1 cellular context compared by ENCODE assay signal in genomic region chr7:874036-874749, GRCh38.
TF ChIP-seq lines count a peak whose summit lies in the region.

No MANE protein-coding gene starts in this region.

TF ChIP-seq in K562, 482 proteins besides CTCF, POLR2A, EP300 and RAD21 (continued from another document):
- TF ChIP-seq, protein P1, sequence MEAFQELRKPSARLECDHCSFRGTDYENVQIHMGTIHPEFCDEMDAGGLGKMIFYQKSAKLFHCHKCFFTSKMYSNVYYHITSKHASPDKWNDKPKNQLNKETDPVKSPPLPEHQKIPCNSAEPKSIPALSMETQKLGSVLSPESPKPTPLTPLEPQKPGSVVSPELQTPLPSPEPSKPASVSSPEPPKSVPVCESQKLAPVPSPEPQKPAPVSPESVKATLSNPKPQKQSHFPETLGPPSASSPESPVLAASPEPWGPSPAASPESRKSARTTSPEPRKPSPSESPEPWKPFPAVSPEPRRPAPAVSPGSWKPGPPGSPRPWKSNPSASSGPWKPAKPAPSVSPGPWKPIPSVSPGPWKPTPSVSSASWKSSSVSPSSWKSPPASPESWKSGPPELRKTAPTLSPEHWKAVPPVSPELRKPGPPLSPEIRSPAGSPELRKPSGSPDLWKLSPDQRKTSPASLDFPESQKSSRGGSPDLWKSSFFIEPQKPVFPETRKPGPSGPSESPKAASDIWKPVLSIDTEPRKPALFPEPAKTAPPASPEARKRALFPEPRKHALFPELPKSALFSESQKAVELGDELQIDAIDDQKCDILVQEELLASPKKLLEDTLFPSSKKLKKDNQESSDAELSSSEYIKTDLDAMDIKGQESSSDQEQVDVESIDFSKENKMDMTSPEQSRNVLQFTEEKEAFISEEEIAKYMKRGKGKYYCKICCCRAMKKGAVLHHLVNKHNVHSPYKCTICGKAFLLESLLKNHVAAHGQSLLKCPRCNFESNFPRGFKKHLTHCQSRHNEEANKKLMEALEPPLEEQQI (IDR thresholded peaks at IDR 0.05), result no peak
- TF ChIP-seq MYNN (IDR thresholded peaks at IDR 0.05), result no peak
- TF ChIP-seq MYNN (CRISPR knock-in tag; IDR thresholded peaks at IDR 0.05), result no peak
- TF ChIP-seq ZBED1 (IDR thresholded peaks at IDR 0.05), result no peak
- TF ChIP-seq, protein P2, sequence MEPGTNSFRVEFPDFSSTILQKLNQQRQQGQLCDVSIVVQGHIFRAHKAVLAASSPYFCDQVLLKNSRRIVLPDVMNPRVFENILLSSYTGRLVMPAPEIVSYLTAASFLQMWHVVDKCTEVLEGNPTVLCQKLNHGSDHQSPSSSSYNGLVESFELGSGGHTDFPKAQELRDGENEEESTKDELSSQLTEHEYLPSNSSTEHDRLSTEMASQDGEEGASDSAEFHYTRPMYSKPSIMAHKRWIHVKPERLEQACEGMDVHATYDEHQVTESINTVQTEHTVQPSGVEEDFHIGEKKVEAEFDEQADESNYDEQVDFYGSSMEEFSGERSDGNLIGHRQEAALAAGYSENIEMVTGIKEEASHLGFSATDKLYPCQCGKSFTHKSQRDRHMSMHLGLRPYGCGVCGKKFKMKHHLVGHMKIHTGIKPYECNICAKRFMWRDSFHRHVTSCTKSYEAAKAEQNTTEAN (CRISPR knock-in tag; IDR thresholded peaks at IDR 0.05), result no peak
- no peak for TF ChIP-seq IRF2 (CRISPR knock-in tag; IDR thresholded peaks at IDR 0.05)
- TF ChIP-seq TAF9B (IDR thresholded peaks at IDR 0.05; ENCODE audit: partially characterized antibody), result peak; percentile 26
- TF ChIP-seq HNRNPLL (IDR thresholded peaks at IDR 0.05; ENCODE audit: low read depth, low read length, poor library complexity, severe bottlenecking), result no peak
- TF ChIP-seq MXI1 (IDR thresholded peaks at IDR 0.05; ENCODE audit: low read depth, low read length), result no peak
- peak; percentile 85 for TF ChIP-seq MEIS2 (IDR thresholded peaks at IDR 0.05; ENCODE audit: partially characterized antibody)
- no peak for TF ChIP-seq ZNF511 (CRISPR knock-in tag; IDR thresholded peaks at IDR 0.05)
- TF ChIP-seq ZFPM2 (CRISPR knock-in tag; IDR thresholded peaks at IDR 0.05), result no peak
- no peak for TF ChIP-seq HMBOX1 (IDR thresholded peaks at IDR 0.05)
- TF ChIP-seq ZNF785 (CRISPR knock-in tag; IDR thresholded peaks at IDR 0.05), result no peak
- no peak for TF ChIP-seq ETV1 (tag; conservative IDR thresholded peaks at IDR 0.05; ENCODE audit: low read depth)
- no peak for TF ChIP-seq SMARCC2 (IDR thresholded peaks at IDR 0.05; ENCODE audit: low read depth)
- TF ChIP-seq FOXJ3 (CRISPR knock-in tag; IDR thresholded peaks at IDR 0.05), result no peak
- no peak for TF ChIP-seq ZNF507 (tag; conservative IDR thresholded peaks at IDR 0.05)
- TF ChIP-seq PRMT5 (CRISPR knock-in tag; IDR thresholded peaks at IDR 0.05), result no peak
- no peak for TF ChIP-seq U2AF2 (optimal IDR thresholded peaks at IDR 0.05; ENCODE audit: low read depth, low read length)
- TF ChIP-seq, protein P3, sequence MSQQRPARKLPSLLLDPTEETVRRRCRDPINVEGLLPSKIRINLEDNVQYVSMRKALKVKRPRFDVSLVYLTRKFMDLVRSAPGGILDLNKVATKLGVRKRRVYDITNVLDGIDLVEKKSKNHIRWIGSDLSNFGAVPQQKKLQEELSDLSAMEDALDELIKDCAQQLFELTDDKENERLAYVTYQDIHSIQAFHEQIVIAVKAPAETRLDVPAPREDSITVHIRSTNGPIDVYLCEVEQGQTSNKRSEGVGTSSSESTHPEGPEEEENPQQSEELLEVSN (IDR thresholded peaks at IDR 0.05; ENCODE audit: borderline replicate concordance in 1 of 2, extremely low read depth in 1 of 2, insufficient read depth in 1 of 2, insufficient read length in 1 of 2, low read depth in 1 of 2, low read length in 1 of 2, poor library complexity in 1 of 2, severe bottlenecking in 1 of 2), result peak in 1 of 2 experiments; percentile 63
- no peak for TF ChIP-seq CBX8 (IDR thresholded peaks at IDR 0.05; ENCODE audit: borderline replicate concordance, extremely low read depth, low read depth, low read length, poor library complexity, severe bottlenecking)
- TF ChIP-seq HOXB6 (CRISPR knock-in tag; IDR thresholded peaks at IDR 0.05; ENCODE audit: borderline replicate concordance), result no peak
- no peak for TF ChIP-seq KLF10 (CRISPR knock-in tag; IDR thresholded peaks at IDR 0.05)
- no peak for TF ChIP-seq FOXO4 (CRISPR knock-in tag; IDR thresholded peaks at IDR 0.05)
- no peak; the same call in 1 of the 2 replicates for TF ChIP-seq FOSL1 (tag; conservative IDR thresholded peaks at IDR 0.05)
- 0 out of 2 replicates have a peak, but pooled peaks have one; percentile 7 for TF ChIP-seq ZNF644 (tag; IDR thresholded peaks at IDR 0.05; ENCODE audit: low read depth)
- peak; percentile 65 for TF ChIP-seq CBFA2T3 (IDR thresholded peaks at IDR 0.05)
- TF ChIP-seq, protein P4, sequence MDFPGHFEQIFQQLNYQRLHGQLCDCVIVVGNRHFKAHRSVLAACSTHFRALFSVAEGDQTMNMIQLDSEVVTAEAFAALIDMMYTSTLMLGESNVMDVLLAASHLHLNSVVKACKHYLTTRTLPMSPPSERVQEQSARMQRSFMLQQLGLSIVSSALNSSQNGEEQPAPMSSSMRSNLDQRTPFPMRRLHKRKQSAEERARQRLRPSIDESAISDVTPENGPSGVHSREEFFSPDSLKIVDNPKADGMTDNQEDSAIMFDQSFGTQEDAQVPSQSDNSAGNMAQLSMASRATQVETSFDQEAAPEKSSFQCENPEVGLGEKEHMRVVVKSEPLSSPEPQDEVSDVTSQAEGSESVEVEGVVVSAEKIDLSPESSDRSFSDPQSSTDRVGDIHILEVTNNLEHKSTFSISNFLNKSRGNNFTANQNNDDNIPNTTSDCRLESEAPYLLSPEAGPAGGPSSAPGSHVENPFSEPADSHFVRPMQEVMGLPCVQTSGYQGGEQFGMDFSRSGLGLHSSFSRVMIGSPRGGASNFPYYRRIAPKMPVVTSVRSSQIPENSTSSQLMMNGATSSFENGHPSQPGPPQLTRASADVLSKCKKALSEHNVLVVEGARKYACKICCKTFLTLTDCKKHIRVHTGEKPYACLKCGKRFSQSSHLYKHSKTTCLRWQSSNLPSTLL (IDR thresholded peaks at IDR 0.05), result peak; percentile 17; the same call in 1 of the 2 replicates
- TF ChIP-seq POLR2H (tag; IDR thresholded peaks at IDR 0.05; ENCODE audit: low read depth), result peak; percentile 42; the same call in 1 of the 2 replicates
- no peak; the same call in 1 of the 2 replicates for TF ChIP-seq CEBPG (CRISPR knock-in tag; IDR thresholded peaks at IDR 0.05)
- TF ChIP-seq CEBPG (tag; conservative IDR thresholded peaks at IDR 0.05 in 1 of 2, IDR thresholded peaks at IDR 0.05 in 1 of 2), result peak; percentile 61 to 81
- no peak for TF ChIP-seq ZNF224 (CRISPR knock-in tag; IDR thresholded peaks at IDR 0.05)
- no peak for TF ChIP-seq PBX2 (CRISPR knock-in tag; IDR thresholded peaks at IDR 0.05; ENCODE audit: low read depth)
- peak; percentile 53 for TF ChIP-seq PBX2 (tag; conservative IDR thresholded peaks at IDR 0.05; ENCODE audit: low read depth)
- TF ChIP-seq HDAC3 (IDR thresholded peaks at IDR 0.05; ENCODE audit: borderline replicate concordance, partially characterized antibody), result no peak
- TF ChIP-seq, protein P5, sequence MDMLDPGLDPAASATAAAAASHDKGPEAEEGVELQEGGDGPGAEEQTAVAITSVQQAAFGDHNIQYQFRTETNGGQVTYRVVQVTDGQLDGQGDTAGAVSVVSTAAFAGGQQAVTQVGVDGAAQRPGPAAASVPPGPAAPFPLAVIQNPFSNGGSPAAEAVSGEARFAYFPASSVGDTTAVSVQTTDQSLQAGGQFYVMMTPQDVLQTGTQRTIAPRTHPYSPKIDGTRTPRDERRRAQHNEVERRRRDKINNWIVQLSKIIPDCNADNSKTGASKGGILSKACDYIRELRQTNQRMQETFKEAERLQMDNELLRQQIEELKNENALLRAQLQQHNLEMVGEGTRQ (CRISPR knock-in tag; IDR thresholded peaks at IDR 0.05), result no peak
- TF ChIP-seq, protein P6, sequence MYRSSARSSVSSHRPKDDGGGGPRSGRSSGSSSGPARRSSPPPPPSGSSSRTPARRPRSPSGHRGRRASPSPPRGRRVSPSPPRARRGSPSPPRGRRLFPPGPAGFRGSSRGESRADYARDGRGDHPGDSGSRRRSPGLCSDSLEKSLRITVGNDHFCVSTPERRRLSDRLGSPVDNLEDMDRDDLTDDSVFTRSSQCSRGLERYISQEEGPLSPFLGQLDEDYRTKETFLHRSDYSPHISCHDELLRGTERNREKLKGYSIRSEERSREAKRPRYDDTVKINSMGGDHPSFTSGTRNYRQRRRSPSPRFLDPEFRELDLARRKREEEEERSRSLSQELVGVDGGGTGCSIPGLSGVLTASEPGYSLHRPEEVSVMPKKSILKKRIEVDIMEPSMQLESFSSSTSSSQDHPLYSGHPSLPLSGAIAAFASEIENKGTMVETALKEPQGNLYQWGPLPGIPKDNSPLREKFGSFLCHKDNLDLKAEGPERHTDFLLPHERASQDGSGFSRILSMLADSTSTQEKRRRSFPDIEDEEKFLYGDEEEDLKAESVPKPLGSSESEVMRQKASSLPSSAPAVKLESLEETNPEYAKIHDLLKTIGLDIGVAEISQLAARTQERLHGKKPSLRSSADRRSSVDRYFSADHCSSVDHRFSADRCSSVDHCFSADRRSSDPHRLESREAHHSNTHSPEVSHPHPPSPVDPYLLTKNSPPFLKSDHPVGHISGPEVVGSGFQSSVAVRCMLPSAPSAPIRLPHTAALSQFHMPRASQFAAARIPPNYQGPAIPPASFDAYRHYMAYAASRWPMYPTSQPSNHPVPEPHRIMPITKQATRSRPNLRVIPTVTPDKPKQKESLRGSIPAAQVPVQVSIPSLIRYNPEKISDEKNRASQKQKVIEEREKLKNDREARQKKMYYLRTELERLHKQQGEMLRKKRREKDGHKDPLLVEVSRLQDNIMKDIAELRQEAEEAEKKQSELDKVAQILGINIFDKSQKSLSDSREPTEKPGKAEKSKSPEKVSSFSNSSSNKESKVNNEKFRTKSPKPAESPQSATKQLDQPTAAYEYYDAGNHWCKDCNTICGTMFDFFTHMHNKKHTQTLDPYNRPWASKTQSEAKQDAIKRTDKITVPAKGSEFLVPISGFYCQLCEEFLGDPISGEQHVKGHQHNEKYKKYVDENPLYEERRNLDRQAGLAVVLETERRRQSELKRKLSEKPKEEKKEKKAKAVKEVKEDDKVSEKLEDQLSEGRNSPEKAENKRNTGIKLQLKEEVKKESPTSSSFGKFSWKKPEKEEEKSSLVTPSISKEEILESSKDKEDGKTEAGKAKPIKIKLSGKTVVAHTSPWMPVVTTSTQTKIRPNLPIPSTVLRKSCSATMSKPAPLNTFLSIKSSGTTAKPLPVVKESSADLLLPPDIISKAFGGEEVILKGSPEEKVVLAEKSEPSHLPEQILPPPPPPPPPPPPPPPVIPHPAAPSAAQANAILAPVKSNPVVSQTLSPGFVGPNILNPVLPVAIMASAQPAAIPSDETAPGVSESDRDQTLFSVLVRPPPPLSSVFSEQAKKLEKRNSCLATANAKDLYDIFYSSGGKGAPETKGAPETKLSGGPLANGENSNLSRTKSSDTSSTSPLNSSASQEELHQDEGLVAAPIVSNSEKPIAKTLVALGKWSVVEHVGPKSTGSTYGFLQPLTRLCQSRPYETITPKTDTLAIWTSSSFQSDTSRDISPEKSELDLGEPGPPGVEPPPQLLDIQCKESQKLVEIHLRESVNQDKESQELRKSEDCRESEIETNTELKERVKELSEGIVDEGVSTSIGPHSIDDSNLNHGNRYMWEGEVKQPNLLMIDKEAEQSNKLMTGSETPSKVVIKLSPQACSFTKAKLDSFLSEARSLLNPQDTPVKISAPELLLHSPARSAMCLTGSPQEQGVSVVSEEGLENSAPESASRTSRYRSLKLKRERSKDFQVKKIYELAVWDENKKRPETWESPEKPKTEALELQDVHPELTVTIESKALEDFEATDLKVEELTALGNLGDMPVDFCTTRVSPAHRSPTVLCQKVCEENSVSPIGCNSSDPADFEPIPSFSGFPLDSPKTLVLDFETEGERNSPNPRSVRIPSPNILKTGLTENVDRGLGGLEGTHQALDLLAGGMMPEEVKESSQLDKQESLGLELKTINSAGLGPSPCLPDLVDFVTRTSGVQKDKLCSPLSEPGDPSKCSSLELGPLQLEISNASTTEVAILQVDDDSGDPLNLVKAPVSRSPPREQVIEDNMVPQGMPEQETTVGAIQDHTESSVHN (IDR thresholded peaks at IDR 0.05; ENCODE audit: borderline replicate concordance in 1 of 2, low read depth in 1 of 2), result 0 out of 4 replicates have a peak, but pooled peaks of 1 of the 2 experiments have one; percentile 2
